In genomic region chr1:232933026-232933425, GRCh38 we compare ENCODE assay signal across 6 cellular contexts.
"Had no signal": no experiment of that assay in that cellular context is flagged by ENCODE, and none has a peak within 500 bp of the region (broad histone marks: within the 10 kb centered on the region; RNA-seq: fewer than 3 reads in every experiment).

No MANE protein-coding gene starts in this region.

- H3K9me3 Mint-ChIP-seq: GM23338, H9, IgD-negative memory B cell had no signal

- H3K27me3 Mint-ChIP-seq: IgD-negative memory B cell had no signal

- H3K27ac Mint-ChIP-seq: GM23338, H9, IgD-negative memory B cell had no signal

- H3K4me3 Mint-ChIP-seq: GM23338, H9, IgD-negative memory B cell had no signal

- H3K4me2 ChIP-seq: GM23338 had no signal

- DNase-seq: H9, HCEC 1CT, KBM-7 had no signal

- H3K4me1 Mint-ChIP-seq: GM23338, H9, IgD-negative memory B cell had no signal

- H3K4me3 ChIP-seq: GM23338 had no signal

- ATAC-seq: GM23338, HepG2 had no signal

- H2AFZ ChIP-seq: GM23338 had no signal

- H3K36me3 Mint-ChIP-seq: IgD-negative memory B cell had no signal
